ENCODE assay signal across 11 cellular contexts in the genomic region with DNA sequence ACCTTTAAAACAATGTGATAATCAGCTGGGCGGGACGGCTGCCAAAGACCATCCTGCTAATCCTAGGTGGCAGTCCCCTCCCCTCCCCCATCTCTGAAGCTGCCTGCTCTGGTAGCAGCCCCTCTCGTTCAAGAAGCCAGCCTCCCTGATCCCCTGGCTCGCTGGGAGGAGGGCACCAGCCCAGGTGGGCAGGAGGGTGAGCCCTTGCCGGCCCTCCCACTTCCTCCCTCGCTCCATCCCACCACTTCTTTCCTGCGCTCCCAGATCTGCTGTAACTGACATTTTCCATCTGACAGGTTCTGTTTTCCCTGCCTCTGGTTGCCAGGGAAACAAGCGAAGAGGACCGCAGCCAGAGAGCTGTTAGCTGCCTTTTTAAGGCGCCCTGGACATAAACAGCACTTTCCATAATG.
DNase-seq lines count a peak whose midpoint lies in the region; ATAC-seq and TF ChIP-seq lines count a peak whose summit lies in the region.
"Had no signal": no experiment of that assay in that cellular context is flagged by ENCODE, and none has a peak within 500 bp of the region (broad histone marks: within the 10 kb centered on the region; RNA-seq: fewer than 3 reads in every experiment).

No MANE protein-coding gene starts in this region.

- H3K4me1 ChIP-seq in prostate gland (replicated peaks) = no peaks in the 10 kb centered on the region

- no peak for TF ChIP-seq CTCF in WTC11 (IDR thresholded peaks at IDR 0.05)
- TF ChIP-seq CTCF in type B pancreatic cell (conservative IDR thresholded peaks at IDR 0.05) = no peak
- no peak for TF ChIP-seq CTCF in prostate gland (IDR thresholded peaks at IDR 0.05)

- peak; percentile 70 for DNase-seq in NCI-H2107 treated with DMSO at 0.1 percent for 48 hours (lab: John Stamatoyannopoulos, UW; ENCODE audit: unreplicated experiment)
- no peak for DNase-seq in NCI-H2107 (lab: John Stamatoyannopoulos, UW)
- no peak for DNase-seq in WTC11 (ENCODE audit: low spot score)
- peak; percentile 60 for DNase-seq in iPS-NIHi11 (ENCODE audit: low spot score)
- DNase-seq in type B pancreatic cell (ENCODE audit: extremely low spot score, unreplicated experiment) = no peak
- no peak for DNase-seq in prostate gland (ENCODE audit: low spot score)
- DNase-seq in GOT3 (lab: John Stamatoyannopoulos, UW) = no peak
- DNase-seq: activated CD4-positive, alpha-beta memory T cell treated with anti-CD3 and anti-CD28 coated beads, Interleukin-2, amount 10 ng/mL, durations not matched to agents 7 days and 5 days; cortex of kidney; stimulated activated CD4-positive, alpha-beta T cell treated with anti-CD3 and anti-CD28 coated beads, Interleukin-4, amount 100 ng/mL, for 24 hours had no signal

- no peaks in the 10 kb centered on the region for H3K27me3 ChIP-seq in prostate gland (replicated peaks; ENCODE audit: insufficient read depth)

- intact Hi-C loops in prostate gland (cut with DNase I) = no loop called here

- H3K4me3 Mint-ChIP-seq in WTC11 = peak overlapping the region; percentile 7; the same call in 1 of the 2 replicates
- peak overlapping the region; percentile 34 for H3K4me3 Mint-ChIP-seq in type B pancreatic cell
- H3K4me3 Mint-ChIP-seq: activated CD4-positive, alpha-beta memory T cell treated with anti-CD3 and anti-CD28 coated beads, Interleukin-2, amount 10 ng/mL, durations not matched to agents 7 days and 5 days had no signal

- ATAC-seq in WTC11 (peak; percentile 55), HG02870 (IDR thresholded peaks at IDR 0.05; ENCODE audit: unreplicated experiment) (no peak)

- H3K27me3 Mint-ChIP-seq in WTC11 (ENCODE audit: low read depth) = peaks cover 39% of the 10 kb centered on the region
- H3K27me3 Mint-ChIP-seq in type B pancreatic cell = peaks cover 49% of the 10 kb centered on the region

- H3K4me3 ChIP-seq in prostate gland = no peak overlapping the region

- no peaks in the 10 kb centered on the region; the same call in 1 of the 2 replicates for H3K36me3 Mint-ChIP-seq in WTC11
- no peaks in the 10 kb centered on the region for H3K36me3 Mint-ChIP-seq in type B pancreatic cell

- peaks cover 61% of the 10 kb centered on the region for H3K4me1 Mint-ChIP-seq in WTC11
- H3K4me1 Mint-ChIP-seq in type B pancreatic cell (ENCODE audit: unreplicated experiment) = peaks cover 15% of the 10 kb centered on the region
- H3K4me1 Mint-ChIP-seq: activated CD4-positive, alpha-beta memory T cell treated with anti-CD3 and anti-CD28 coated beads, Interleukin-2, amount 10 ng/mL, durations not matched to agents 7 days and 5 days had no signal

- no peaks in the 10 kb centered on the region for H3K9me3 ChIP-seq in prostate gland

- 4% methylated on average over 10 of the region's 10 CpGs for WGBS in prostate gland

- POLR2A ChIA-PET in WTC11 (lab: Charles Lee) = no interaction called here

- CTCF ChIA-PET in WTC11 (lab: Charles Lee) = interaction anchor here (0.7 to 1.6 kb wide), 5 partner anchors 12 to 282 kb away, joined by 3 to 4 read pairs (median 3); no protein-coding TSS in a partner anchor

- no peak for TF ChIP-seq POLR2A in prostate gland (IDR thresholded peaks at IDR 0.05)

- H3K27ac ChIP-seq in prostate gland = no peak overlapping the region

- H3K9me3 Mint-ChIP-seq in WTC11 (no peaks in the 10 kb centered on the region), type B pancreatic cell (no peaks in the 10 kb centered on the region)
- H3K9me3 Mint-ChIP-seq: activated CD4-positive, alpha-beta memory T cell treated with anti-CD3 and anti-CD28 coated beads, Interleukin-2, amount 10 ng/mL, durations not matched to agents 7 days and 5 days had no signal

- H3K27ac Mint-ChIP-seq in WTC11 (no peak overlapping the region), type B pancreatic cell (peak overlapping the region; percentile 64)
- H3K27ac Mint-ChIP-seq: activated CD4-positive, alpha-beta memory T cell treated with anti-CD3 and anti-CD28 coated beads, Interleukin-2, amount 10 ng/mL, durations not matched to agents 7 days and 5 days had no signal

- H3K36me3 ChIP-seq in prostate gland = no peaks in the 10 kb centered on the region

TF ChIP-seq in WTC11, 78 proteins besides CTCF, POLR2A, EP300 and RAD21:
- no peak for TF ChIP-seq FOXJ3 (CRISPR knock-in tag; IDR thresholded peaks at IDR 0.05; ENCODE audit: borderline replicate concordance)
- TF ChIP-seq ZNF281 (CRISPR knock-in tag; IDR thresholded peaks at IDR 0.05) = no peak
- TF ChIP-seq ZNF423 (CRISPR knock-in tag; IDR thresholded peaks at IDR 0.05) = peak; percentile 45; the same call in 1 of the 2 replicates
- no peak for TF ChIP-seq STAT6 (CRISPR knock-in tag; conservative IDR thresholded peaks at IDR 0.05; ENCODE audit: low read depth)
- TF ChIP-seq CBFB (CRISPR knock-in tag; IDR thresholded peaks at IDR 0.05; ENCODE audit: low read depth) = no peak
- TF ChIP-seq FOXP1 (CRISPR knock-in tag; IDR thresholded peaks at IDR 0.05; ENCODE audit: borderline replicate concordance) = no peak

Comparison
In these comparisons a context has a peak if more than half of its experiments do, and no peak if none do; other contexts are left out.
1. DNase-seq: peak in NCI-H2107 treated with DMSO at 0.1 percent for 48 hours (single experiment) and iPS-NIHi11 (single experiment); none in NCI-H2107 (single experiment), WTC11 (single experiment), type B pancreatic cell (single experiment), prostate gland (single experiment) and GOT3 (single experiment).